Comparison of ENCODE assay signal across 1 cellular context in genomic region chr12:97960741-97961608, GRCh38.
TF ChIP-seq lines count a peak whose summit lies in the region.

No MANE protein-coding gene starts in this region.

TF ChIP-seq in K562, 482 proteins besides CTCF, POLR2A, EP300 and RAD21 (continued from another document):
- TF ChIP-seq RREB1 (CRISPR knock-in tag; IDR thresholded peaks at IDR 0.05) (no peak), HDAC2 (IDR thresholded peaks at IDR 0.05) (no peak), ZNF639 (CRISPR knock-in tag; conservative IDR thresholded peaks at IDR 0.05 in 1 of 2, IDR thresholded peaks at IDR 0.05 in 1 of 2) (no peak), MCM7 (IDR thresholded peaks at IDR 0.05) (no peak)
